ENCODE assay signal across 8 cellular contexts in the genomic region with DNA sequence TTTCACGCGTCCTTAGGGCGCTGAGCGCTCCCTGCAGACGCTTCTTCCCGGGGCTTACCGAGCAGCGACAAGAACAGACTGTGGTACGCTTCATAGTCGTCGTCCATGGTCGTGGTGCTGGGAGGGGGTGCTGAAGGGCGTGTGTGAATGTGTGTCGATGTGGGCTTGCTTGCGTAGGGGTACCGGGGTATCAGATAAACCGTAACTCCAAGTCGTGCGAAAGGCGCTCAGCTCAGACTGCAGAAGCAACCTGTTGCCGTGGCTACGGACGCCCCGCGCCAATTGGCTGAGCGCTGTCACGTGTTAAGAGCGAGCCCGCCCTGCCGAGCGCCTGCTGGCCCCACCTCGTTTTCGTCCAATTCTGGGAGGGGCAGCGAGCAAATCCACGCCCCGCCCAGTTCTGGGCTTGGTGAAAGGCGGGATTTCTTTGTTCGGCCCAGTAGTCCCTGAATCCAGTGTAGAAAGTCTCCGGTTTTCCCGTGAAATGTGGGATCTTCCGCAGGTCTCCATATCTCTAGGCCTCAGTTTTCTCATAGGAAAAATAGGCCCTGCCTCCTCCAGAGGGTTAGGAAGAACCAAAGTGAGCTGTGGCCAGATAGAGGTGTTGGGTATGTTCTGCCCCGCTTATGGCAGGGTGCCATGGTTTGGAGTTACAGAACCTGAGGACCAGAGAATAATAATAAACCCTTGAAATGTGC. TPM values are rescaled to one million over a fixed set of nuclear protein-coding genes. Genes with fewer than 3 reads are reported as not detected.
A peak's percentile ranks its signal among the peaks of the same experiment; 100 is the strongest.
DNase-seq lines count a peak whose midpoint lies in the region; ATAC-seq and TF ChIP-seq lines count a peak whose summit lies in the region.

A gene (minus strand): TSS at position 255 of the 698 bp plus-strand sequence. CDS start 148 bp downstream, at position 107.

- H3K36me3 ChIP-seq in SU-DHL-6 (ENCODE audit: low read length): peaks cover 20% of the 10 kb centered on the region; the same call in 1 of the 2 replicates

- H3K27ac Mint-ChIP-seq in osteocyte (ENCODE audit: unreplicated experiment): peak within 1 kb of the TSS; percentile 79

- intact Hi-C loops in Right ventricle myocardium inferior (cut with DNase I): no loop called here

- peak; percentile 86 for ATAC-seq in GM21619 (IDR thresholded peaks at IDR 0.05; ENCODE audit: unreplicated experiment)
- peak; percentile 99 for ATAC-seq in Right ventricle myocardium inferior

- TF ChIP-seq CTCF in SU-DHL-6 (IDR thresholded peaks at IDR 0.05; ENCODE audit: insufficient read depth, low read length, poor library complexity, severe bottlenecking) (no peak), osteocyte (IDR thresholded peaks at IDR 0.05) (no peak)

- DNase-seq in DMS114 treated with DMSO at 0.1 percent for 48 hours (lab: John Stamatoyannopoulos, UW; ENCODE audit: unreplicated experiment): peak; percentile 87
- DNase-seq in LHCN-M2 (ENCODE audit: low read depth): peak; percentile 86
- DNase-seq in activated naive CD8-positive, alpha-beta T cell treated with anti-CD3 and anti-CD28 coated beads, Interleukin-2, amount 50 U/mL, for 16 hours (ENCODE audit: low read depth, low spot score): peak; percentile 61
- DNase-seq in Right ventricle myocardium inferior (ENCODE audit: missing footprints): peak; percentile 99
- DNase-seq in osteocyte (ENCODE audit: extremely low spot score, unreplicated experiment): peak; percentile 96

- H3F3A ChIP-seq in SU-DHL-6 (ENCODE audit: insufficient read depth): peaks cover 14% of the 10 kb centered on the region

- H3K9me3 Mint-ChIP-seq in osteocyte (ENCODE audit: unreplicated experiment): no peaks in the 10 kb centered on the region

- H3K27ac ChIP-seq in SU-DHL-6 (ENCODE audit: low read depth, low read length): 0 out of 2 replicates have a peak within 1 kb of the TSS, but pooled peaks have one; percentile 2
- H3K27ac ChIP-seq in temporal lobe (ENCODE audit: low read depth, low read length): peak within 1 kb of the TSS; percentile 47

- H3K9me3 ChIP-seq in SU-DHL-6 (ENCODE audit: insufficient read depth, low read length): no peaks in the 10 kb centered on the region; the same call in 1 of the 2 replicates

- peak within 1 kb of the TSS; percentile 31 for H3K4me3 ChIP-seq in SU-DHL-6 (ENCODE audit: insufficient read depth, low read length, poor library complexity, severe bottlenecking)

- H3K27me3 ChIP-seq in SU-DHL-6 (ENCODE audit: low read length): no peaks in the 10 kb centered on the region

- H3K27me3 Mint-ChIP-seq in osteocyte (ENCODE audit: unreplicated experiment): peaks cover 14% of the 10 kb centered on the region

- peaks cover 12% of the 10 kb centered on the region for H3K4me1 Mint-ChIP-seq in osteocyte (ENCODE audit: unreplicated experiment)

- peak within 1 kb of the TSS; percentile 29; the same call in 1 of the 2 replicates for H3K9ac ChIP-seq in SU-DHL-6 (ENCODE audit: low read length)

- peaks cover 18% of the 10 kb centered on the region for H3K36me3 Mint-ChIP-seq in osteocyte (ENCODE audit: unreplicated experiment)

- H3K4me3 Mint-ChIP-seq in osteocyte (ENCODE audit: unreplicated experiment): peak within 1 kb of the TSS; percentile 83

- H3K4me2 ChIP-seq in SU-DHL-6 (ENCODE audit: low read depth, low read length, poor library complexity, severe bottlenecking): peak within 1 kb of the TSS; percentile 71

- no peaks in the 10 kb centered on the region for H4K20me1 ChIP-seq in SU-DHL-6 (ENCODE audit: low read depth, low read length)

- peak within 1 kb of the TSS; percentile 78 for H2AFZ ChIP-seq in SU-DHL-6 (ENCODE audit: low read depth, low read length, severe bottlenecking)

- no peaks in the 10 kb centered on the region for H3K79me2 ChIP-seq in SU-DHL-6 (ENCODE audit: insufficient read depth, low read length)

- no peaks in the 10 kb centered on the region for H3K9me2 ChIP-seq in SU-DHL-6 (replicated peaks; ENCODE audit: insufficient read depth, low read length)

RNA-seq across cellular contexts. Expression of the gene that starts here (rescaled TPM):
- total RNA-seq in LHCN-M2 (2014; rRNA removed): 0.06 and 0.26 TPM in 2 replicates
- not detected for polyA plus RNA-seq in LHCN-M2 (2012)
- not detected for total RNA-seq in Right ventricle myocardium inferior
- 0.08 and 0.30 TPM in 2 replicates for total RNA-seq in osteocyte
- total RNA-seq in temporal lobe: under 0.01 TPM

Comparison
In these comparisons a context has a peak if more than half of its experiments do, and no peak if none do; other contexts are left out.
1. Peak in every context shown above with its lines: DNase-seq, ATAC-seq, H3K4me3 ChIP-seq and H3K27ac ChIP-seq.
2. Peak in DNase-seq in LHCN-M2; RNA of the gene not detected or under 1 TPM.
3. Peak in DNase-seq and ATAC-seq in Right ventricle myocardium inferior; RNA of the gene not detected or under 1 TPM.
4. Peak in DNase-seq in osteocyte; RNA of the gene not detected or under 1 TPM.